Comparison of ENCODE assay signal across 19 cellular contexts in the genomic region with DNA sequence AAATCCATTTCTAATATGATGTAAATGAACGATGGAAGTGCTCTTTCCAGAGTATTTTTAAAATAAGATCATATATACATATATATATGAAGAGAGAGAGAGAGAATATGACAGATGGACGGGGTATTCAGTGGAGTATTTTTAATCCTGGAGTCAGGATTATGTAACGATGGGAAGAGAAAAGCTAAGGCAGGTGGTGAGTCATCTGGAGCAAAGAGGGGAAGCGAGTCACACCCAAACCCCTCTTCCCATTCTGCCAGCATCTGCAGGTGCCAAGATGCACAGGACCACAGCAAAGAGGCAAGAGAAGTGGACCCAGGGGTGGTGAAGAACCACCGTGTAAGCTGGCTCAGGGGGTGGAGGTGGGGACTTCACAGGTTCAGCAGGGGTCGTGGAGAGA.
DNase-seq lines count a peak whose midpoint lies in the region; TF ChIP-seq lines count a peak whose summit lies in the region.
"Had no signal": no experiment of that assay in that cellular context is flagged by ENCODE, and none has a peak within 500 bp of the region (broad histone marks: within the 10 kb centered on the region; RNA-seq: fewer than 3 reads in every experiment).

No MANE protein-coding gene starts in this region.

- H3K9ac ChIP-seq in mammary epithelial cell (ENCODE audit: insufficient read depth, low read length), result no peak overlapping the region

- TF ChIP-seq CTCF in brain (conservative IDR thresholded peaks at IDR 0.05) (no peak), mammary epithelial cell (conservative IDR thresholded peaks at IDR 0.05 in 1 of 2, IDR thresholded peaks at IDR 0.05 in 1 of 2; ENCODE audit: extremely low read depth in 1 of 2, insufficient read depth in 1 of 2, low read depth in 1 of 2, low read length in 2 of 2) (no peak)

- no peaks in the 10 kb centered on the region for H4K20me1 ChIP-seq in mammary epithelial cell (ENCODE audit: insufficient read depth, low read length)

- WGBS in mammary epithelial cell (ENCODE audit: low coverage, missing lambda C conversion rate), result 40% methylated on average over 6 of the region's 6 CpGs

- H3K4me3 Mint-ChIP-seq in brain, result peak overlapping the region in 1 of 5 experiments; percentile 47
- H3K4me3 Mint-ChIP-seq: B cell, CD14-positive monocyte had no signal

- H2AFZ ChIP-seq in mammary epithelial cell (ENCODE audit: low read depth, low read length), result no peak overlapping the region

- H3K27me3 Mint-ChIP-seq in brain, result peaks cover 13% of the 10 kb centered on the region

- no peaks in the 10 kb centered on the region for H3K4me1 ChIP-seq in mammary epithelial cell (ENCODE audit: insufficient read depth, low read length)
- H3K4me1 ChIP-seq: A549, SJCRH30 had no signal

- no peaks in the 10 kb centered on the region for H3K36me3 ChIP-seq in mammary epithelial cell (ENCODE audit: insufficient read depth, low read length)
- H3K36me3 ChIP-seq: SJCRH30 had no signal

- intact Hi-C loops in mammary epithelial cell (cut with micrococcal nuclease), result no loop called here

- in situ Hi-C loops in mammary epithelial cell (cut with MboI; ENCODE audit: low sequenced_read_pairs in 2 of 2), result no loop called here

- no peak overlapping the region for H3K27ac ChIP-seq in mammary epithelial cell (ENCODE audit: insufficient read depth, low read depth, low read length)
- H3K27ac ChIP-seq: A549, SJCRH30 had no signal

- H3K27ac Mint-ChIP-seq in brain, result peak overlapping the region in 3 of 5 experiments; percentile 29 to 95 (median 50)
- H3K27ac Mint-ChIP-seq: B cell, CD14-positive monocyte had no signal

- H3K4me3 ChIP-seq in mammary epithelial cell (replicated peaks in 1 of 3; ENCODE audit: insufficient read depth in 1 of 3, low read depth in 2 of 3, low read length in 3 of 3), result no peak overlapping the region
- H3K4me3 ChIP-seq: A549, SJCRH30 had no signal

- peaks cover 0 to 3% (median 0%) of the 10 kb centered on the region in 5 experiments for H3K9me3 Mint-ChIP-seq in brain
- H3K9me3 Mint-ChIP-seq: CD14-positive monocyte had no signal

- no peaks in the 10 kb centered on the region for H3K9me3 ChIP-seq in mammary epithelial cell (replicated peaks; ENCODE audit: insufficient read depth, low read length)
- H3K9me3 ChIP-seq: A549, SJCRH30 had no signal

- CTCF ChIA-PET in mammary epithelial cell (lab: Charles Lee; ENCODE audit: low non-redundant PET), result no interaction called here

- no peaks in the 10 kb centered on the region for H3K36me3 Mint-ChIP-seq in brain
- H3K36me3 Mint-ChIP-seq: CD14-positive monocyte had no signal

- BruUV-seq in mammary epithelial cell (replicated peaks; lab: Mats Ljungman, UMichigan), result no TSS peak

- no peaks in the 10 kb centered on the region for H3K27me3 ChIP-seq in mammary epithelial cell (ENCODE audit: insufficient read depth, low read length)

- dilution Hi-C loops in mammary epithelial cell (cut with HindIII; ENCODE audit: low sequenced_read_pairs), result no loop called here

- peaks cover 13% of the 10 kb centered on the region for H3K4me1 Mint-ChIP-seq in brain
- H3K4me1 Mint-ChIP-seq: CD14-positive monocyte had no signal

- DNase-seq in NCI-H1694 (lab: John Stamatoyannopoulos, UW) (peak; percentile 26), NCI-H446 treated with DMSO at 0.1 percent for 48 hours (lab: John Stamatoyannopoulos, UW) (peak; percentile 67), putamen (ENCODE audit: low spot score) (peak; percentile 32), NCI-H226 (no peak), NCI-H748 (lab: John Stamatoyannopoulos, UW; ENCODE audit: unreplicated experiment) (no peak), mammary epithelial cell (no peak)
- DNase-seq: GOT3, HCEC 1CT, KG1, NCI-H1092, NCI-H1436, NCI-H2029 treated with DMSO at 0.1 percent for 48 hours, NCI-H774, OCI-M1, SJCRH30 had no signal

- no peaks in the 10 kb centered on the region for H3K79me2 ChIP-seq in mammary epithelial cell (ENCODE audit: insufficient read depth, low read length)

- no peak overlapping the region for H3K4me2 ChIP-seq in mammary epithelial cell (ENCODE audit: insufficient read depth, low read depth, low read length)
- H3K4me2 ChIP-seq: A549 had no signal

Comparison
In these comparisons a context has a peak if more than half of its experiments do, and no peak if none do; other contexts are left out.
1. DNase-seq: peak in NCI-H1694 (single experiment), NCI-H446 treated with DMSO at 0.1 percent for 48 hours (single experiment) and putamen (single experiment); none in NCI-H226 (single experiment), NCI-H748 (single experiment) and mammary epithelial cell (single experiment).